18 cellular contexts compared by ENCODE assay signal in genomic region chr12:25982416-25982815, GRCh38.
"Had no signal": no experiment of that assay in that cellular context is flagged by ENCODE, and none has a peak within 500 bp of the region (broad histone marks: within the 10 kb centered on the region; RNA-seq: fewer than 3 reads in every experiment).

No MANE protein-coding gene starts in this region.

- H3K27me3 ChIP-seq: esophagus squamous epithelium, foreskin keratinocyte, neutrophil, tibial artery, upper lobe of right lung had no signal

- H3K27ac ChIP-seq: coronary artery, esophagus squamous epithelium, foreskin keratinocyte, neutrophil, psoas muscle, skin epidermis, tibial artery, upper lobe of right lung had no signal

- H3K9me3 ChIP-seq: esophagus squamous epithelium, neutrophil, psoas muscle, tibial artery, upper lobe of right lung had no signal

- DNase-seq: caudate nucleus; effector CD4-positive, alpha-beta T cell; esophagus squamous epithelium; foreskin keratinocyte; immature natural killer cell; left cardiac atrium; mesendoderm; naive thymus-derived CD4-positive, alpha-beta T cell; psoas muscle; retina; stimulated activated CD4-positive, alpha-beta T cell treated with anti-CD3 and anti-CD28 coated beads, Interleukin-2, amount 100 ng/mL, for 48 hours; tibial artery; upper lobe of right lung had no signal

- ATAC-seq: foreskin keratinocyte; left cardiac atrium; naive thymus-derived CD4-positive, alpha-beta T cell; psoas muscle; sciatic nerve; stimulated activated memory B cell treated with anti-CD40 and anti-IgM and Interleukin-4, amounts not matched to agents 10 μg/mL and 1 μg/mL and 100 μg/mL, for 72 hours; upper lobe of right lung had no signal

- H3K4me3 ChIP-seq: coronary artery, esophagus squamous epithelium, psoas muscle, skin epidermis, tibial artery, upper lobe of right lung had no signal

- H3K36me3 ChIP-seq: esophagus squamous epithelium, neutrophil, tibial artery, upper lobe of right lung had no signal
